Comparison of ENCODE assay signal across 9 cellular contexts in genomic region chr10:125000366-125001312, GRCh38. TPM values are rescaled to one million over a fixed set of nuclear protein-coding genes. Genes with fewer than 3 reads are reported as not detected.
DNase-seq lines count a peak whose midpoint lies in the region; TF ChIP-seq lines count a peak whose summit lies in the region.
"Had no signal": no experiment of that assay in that cellular context is flagged by ENCODE, and none has a peak within 500 bp of the region (broad histone marks: within the 10 kb centered on the region; RNA-seq: fewer than 3 reads in every experiment).

No MANE protein-coding gene starts in this region.

- no peaks in the 10 kb centered on the region for H3K9me3 ChIP-seq in BLaER1

- peaks cover 100% of the 10 kb centered on the region for H3K36me3 ChIP-seq in BLaER1

- no peak overlapping the region for H3K4me3 ChIP-seq in BLaER1
- no peak overlapping the region for H3K4me3 ChIP-seq in fibroblast of villous mesenchyme (ENCODE audit: low read depth, low read length)

- 0 out of 2 replicates have a peak overlapping the region, but pooled peaks have one; percentile 18 for H3K27ac ChIP-seq in BLaER1

- H4K20me1 ChIP-seq in BLaER1, result peaks cover 97% of the 10 kb centered on the region

- no peak overlapping the region for H3K4me2 ChIP-seq in BLaER1

- H3K4me1 ChIP-seq in BLaER1, result peaks cover 24% of the 10 kb centered on the region

- DNase-seq in RPMI7951 (ENCODE audit: low read depth) (peak; percentile 9), fibroblast of villous mesenchyme (ENCODE audit: low read depth) (peak; percentile 56), nucleus accumbens (lab: John Stamatoyannopoulos, UW) (peak in 35 of 56 donors; percentile 17 to 79 (median 56)), SKM-1 (lab: John Stamatoyannopoulos, UW; ENCODE audit: unreplicated experiment) (no peak), NCI-H1436 (lab: John Stamatoyannopoulos, UW) (no peak)
- DNase-seq in stimulated activated CD4-positive, alpha-beta T cell treated with anti-CD3 and anti-CD28 coated beads, Interleukin-12 subunit alpha, Interleukin-12 subunit beta, amount 100 ng/mL, for 4 hours, result no peak
- no peak for DNase-seq in stimulated activated CD4-positive, alpha-beta T cell treated with anti-CD3 and anti-CD28 coated beads, Interleukin-4, amount 100 ng/mL, for 24 hours
- DNase-seq: EL had no signal

- TF ChIP-seq CTCF in fibroblast of villous mesenchyme (IDR thresholded peaks at IDR 0.05; ENCODE audit: insufficient read depth, low read depth, low read length), result peak; percentile 7

- H3K9ac ChIP-seq in BLaER1, result no peak overlapping the region

- no peaks in the 10 kb centered on the region for H3K27me3 ChIP-seq in BLaER1

RNA-seq across cellular contexts. Expression of gene ZRANB1, which starts 58.7 kb away (rescaled TPM):
- 10.8 and 12.4 TPM in 2 replicates for total RNA-seq in RPMI7951 (2014; rRNA removed; shearing (Covaris generic))
- total RNA-seq in fibroblast of villous mesenchyme, result 29.0 and 37.1 TPM in 2 replicates

Comparison
In these comparisons a context has a peak if more than half of its experiments do, and no peak if none do; other contexts are left out.
1. DNase-seq: peak in RPMI7951 (single experiment), fibroblast of villous mesenchyme (single experiment) and nucleus accumbens (35 of 56); none in stimulated activated CD4-positive, alpha-beta T cell treated with anti-CD3 and anti-CD28 coated beads, Interleukin-12 subunit alpha, Interleukin-12 subunit beta, amount 100 ng/mL, for 4 hours (single experiment), SKM-1 (single experiment), stimulated activated CD4-positive, alpha-beta T cell treated with anti-CD3 and anti-CD28 coated beads, Interleukin-4, amount 100 ng/mL, for 24 hours (single experiment) and NCI-H1436 (single experiment).